Comparison of ENCODE assay signal across 28 cellular contexts in genomic region chr3:195122261-195122660, GRCh38.
"Had no signal": no experiment of that assay in that cellular context is flagged by ENCODE, and none has a peak within 500 bp of the region (broad histone marks: within the 10 kb centered on the region; RNA-seq: fewer than 3 reads in every experiment).

No MANE protein-coding gene starts in this region.

- H3K27me3 ChIP-seq: left lung, neural progenitor cell, neutrophil, ovary, sigmoid colon, spleen, stomach, testis, thyroid gland, transverse colon, upper lobe of left lung had no signal

- H3K4me1 ChIP-seq: left lung, prostate gland had no signal

- ATAC-seq: left colon; left lung; lower lobe of right lung; naive thymus-derived CD8-positive, alpha-beta T cell; right cardiac atrium; stimulated activated memory B cell treated with anti-CD40 and anti-IgM and Interleukin-4, amounts not matched to agents 10 μg/mL and 1 μg/mL and 100 μg/mL, for 72 hours; stimulated activated naive CD8-positive, alpha-beta T cell treated with anti-CD3 and anti-CD28 coated beads, Interleukin-15, Interleukin-2, amounts not matched to agents 100 U/mL and 50 U/mL, for 24 hours had no signal

- DNase-seq: hypothalamus; immature natural killer cell; kidney; left colon; left lung; lower lobe of right lung; mammary epithelial cell; mesenchymal stem cell; occipital lobe; ovary; retina; right cardiac atrium; sigmoid colon; small intestine; spleen; stimulated activated CD4-positive, alpha-beta T cell treated with anti-CD3 and anti-CD28 coated beads, Interleukin-4, amount 100 ng/mL, for 24 hours; stimulated activated naive CD8-positive, alpha-beta T cell treated with anti-CD3 and anti-CD28 coated beads, Interleukin-15, Interleukin-2, amounts not matched to agents 100 U/mL and 50 U/mL, for 24 hours; stomach; testis; thyroid gland; transverse colon; upper lobe of left lung had no signal

- H3K9me3 ChIP-seq: left lung, lower lobe of right lung, neutrophil, ovary, prostate gland, sigmoid colon, spleen, stomach, testis, thyroid gland, transverse colon, upper lobe of left lung had no signal

- H3K27ac ChIP-seq: left lung, lower lobe of right lung, neural progenitor cell, neutrophil, ovary, prostate gland, sigmoid colon, spleen, stomach, testis, thyroid gland, transverse colon, upper lobe of left lung had no signal

- H3K4me2 ChIP-seq: neural progenitor cell had no signal

- H3K9ac ChIP-seq: neural progenitor cell had no signal

- H3K36me3 ChIP-seq: left lung, lower lobe of right lung, neural progenitor cell, neutrophil, ovary, prostate gland, sigmoid colon, spleen, stomach, thyroid gland, transverse colon, upper lobe of left lung had no signal

- H2AFZ ChIP-seq: neural progenitor cell had no signal

- FAIRE-seq: islet of Langerhans, kidney, small intestine had no signal

- H3K4me3 ChIP-seq: left lung, lower lobe of right lung, neural progenitor cell, ovary, prostate gland, sigmoid colon, spleen, stomach, testis, thyroid gland, transverse colon, upper lobe of left lung had no signal
